20 cellular contexts compared by ENCODE assay signal in genomic region chr10:6047847-6048246, GRCh38. TPM values are rescaled to one million over a fixed set of nuclear protein-coding genes. Genes with fewer than 3 reads are reported as not detected.
DNase-seq lines count a peak whose midpoint lies in the region; ATAC-seq, FAIRE-seq and TF ChIP-seq lines count a peak whose summit lies in the region.
"Had no signal": no experiment of that assay in that cellular context is flagged by ENCODE, and none has a peak within 500 bp of the region (broad histone marks: within the 10 kb centered on the region; RNA-seq: fewer than 3 reads in every experiment).

No MANE protein-coding gene starts in this region.

- TF ChIP-seq POLR2A in GM12891 (IDR thresholded peaks at IDR 0.05; ENCODE audit: low read depth, low read length): no peak

- H3K4me1 Mint-ChIP-seq in activated CD4-positive, alpha-beta T cell treated with anti-CD3 and anti-CD28 coated beads for 36 hours: peaks cover 91% of the 10 kb centered on the region
- peaks cover 94% of the 10 kb centered on the region for H3K4me1 Mint-ChIP-seq in activated T-helper 1 cell treated with anti-CD3 and anti-CD28 coated beads, Interleukin-12 subunit alpha, Interleukin-12 subunit beta, Interleukin-2, Interleukin-4 antibody, amounts not matched to agents 30 ng/mL and 10 ng/mL and 1 ng/mL, durations not matched to agents 14 hours and 24 hours and 36 hours (ENCODE audit: low read depth)
- H3K4me1 Mint-ChIP-seq in naive B cell: peaks cover 70 to 88% (median 83%) of the 10 kb centered on the region in 3 donors

- H3K36me3 ChIP-seq in MG63: no peaks in the 10 kb centered on the region
- H3K36me3 ChIP-seq: BLaER1, heart left ventricle, thoracic aorta, WERI-Rb-1 had no signal

- no peak for ATAC-seq in activated CD4-positive, alpha-beta T cell treated with anti-CD3 and anti-CD28 coated beads for 36 hours
- ATAC-seq in naive B cell (ENCODE audit: low read depth in 2 of 2) (no peak), GM21447 (IDR thresholded peaks at IDR 0.05; ENCODE audit: unreplicated experiment) (no peak)
- ATAC-seq: heart left ventricle, Right ventricle myocardium inferior had no signal

- peaks cover 5% of the 10 kb centered on the region; the same call in 1 of the 2 replicates for H3K27me3 ChIP-seq in MG63
- H3K27me3 ChIP-seq: BLaER1, heart left ventricle had no signal

- FAIRE-seq in GM12891 (lab: Jason Lieb, UNC): peak; percentile 71

- POLR2A ChIA-PET in activated CD4-positive, alpha-beta T cell treated with anti-CD3 and anti-CD28 coated beads for 36 hours (lab: Charles Lee): interaction anchor here (1.0 kb wide), 1 partner anchor 10 kb away, joined by 4 read pairs; no protein-coding TSS in a partner anchor

- DNase-seq in activated CD4-positive, alpha-beta T cell treated with anti-CD3 and anti-CD28 coated beads for 36 hours: no peak
- DNase-seq in activated CD4-positive, alpha-beta T cell treated with anti-CD3 and anti-CD28 coated beads, Interleukin-2, amount 50 U/mL, for 4 hours: no peak
- DNase-seq in GM12891 (ENCODE audit: insufficient read length, low spot score): no peak
- DNase-seq in activated T-helper 1 cell treated with anti-CD3 and anti-CD28 coated beads, Interleukin-12 subunit alpha, Interleukin-12 subunit beta, Interleukin-2, Interleukin-4 antibody, amounts not matched to agents 30 ng/mL and 10 ng/mL and 1 ng/mL, durations not matched to agents 14 hours and 24 hours and 36 hours (ENCODE audit: low spot score): no peak
- no peak for DNase-seq in naive B cell
- no peak for DNase-seq in MG63
- no peak for DNase-seq in NCI-H128 (lab: John Stamatoyannopoulos, UW; ENCODE audit: unreplicated experiment)
- DNase-seq: aorta, immature natural killer cell, NCI-H1092, NCI-H2081 treated with DMSO at 0.1 percent for 48 hours, NCI-H526, WERI-Rb-1 had no signal

- peaks cover 90% of the 10 kb centered on the region for H3K36me3 Mint-ChIP-seq in activated CD4-positive, alpha-beta T cell treated with anti-CD3 and anti-CD28 coated beads for 36 hours (ENCODE audit: low read depth)
- H3K36me3 Mint-ChIP-seq in activated T-helper 1 cell treated with anti-CD3 and anti-CD28 coated beads, Interleukin-12 subunit alpha, Interleukin-12 subunit beta, Interleukin-2, Interleukin-4 antibody, amounts not matched to agents 30 ng/mL and 10 ng/mL and 1 ng/mL, durations not matched to agents 14 hours and 24 hours and 36 hours (ENCODE audit: low read depth): peaks cover 83% of the 10 kb centered on the region
- H3K36me3 Mint-ChIP-seq in naive B cell: no peaks in the 10 kb centered on the region

- H3K9me3 Mint-ChIP-seq in activated CD4-positive, alpha-beta T cell treated with anti-CD3 and anti-CD28 coated beads for 36 hours (ENCODE audit: low read depth): no peaks in the 10 kb centered on the region
- H3K9me3 Mint-ChIP-seq in activated T-helper 1 cell treated with anti-CD3 and anti-CD28 coated beads, Interleukin-12 subunit alpha, Interleukin-12 subunit beta, Interleukin-2, Interleukin-4 antibody, amounts not matched to agents 30 ng/mL and 10 ng/mL and 1 ng/mL, durations not matched to agents 14 hours and 24 hours and 36 hours: no peaks in the 10 kb centered on the region
- H3K9me3 Mint-ChIP-seq in naive B cell: no peaks in the 10 kb centered on the region
- H3K9me3 Mint-ChIP-seq: immature natural killer cell had no signal

- H3K27ac Mint-ChIP-seq in activated CD4-positive, alpha-beta T cell treated with anti-CD3 and anti-CD28 coated beads for 36 hours: peak overlapping the region; percentile 59
- H3K27ac Mint-ChIP-seq in activated T-helper 1 cell treated with anti-CD3 and anti-CD28 coated beads, Interleukin-12 subunit alpha, Interleukin-12 subunit beta, Interleukin-2, Interleukin-4 antibody, amounts not matched to agents 30 ng/mL and 10 ng/mL and 1 ng/mL, durations not matched to agents 14 hours and 24 hours and 36 hours: peak overlapping the region; percentile 69
- peak overlapping the region in 4 of 6 donors; percentile 29 to 99 (median 73) for H3K27ac Mint-ChIP-seq in naive B cell

- peak overlapping the region; percentile 81 for H3K4me3 Mint-ChIP-seq in activated CD4-positive, alpha-beta T cell treated with anti-CD3 and anti-CD28 coated beads for 36 hours
- H3K4me3 Mint-ChIP-seq in activated T-helper 1 cell treated with anti-CD3 and anti-CD28 coated beads, Interleukin-12 subunit alpha, Interleukin-12 subunit beta, Interleukin-2, Interleukin-4 antibody, amounts not matched to agents 30 ng/mL and 10 ng/mL and 1 ng/mL, durations not matched to agents 14 hours and 24 hours and 36 hours: peak overlapping the region; percentile 28
- H3K4me3 Mint-ChIP-seq in naive B cell: peak overlapping the region in 5 of 8 donors; percentile 24 to 58 (median 42)

- intact Hi-C loops in activated CD4-positive, alpha-beta T cell treated with anti-CD3 and anti-CD28 coated beads for 36 hours (cut with DNase I, micrococcal nuclease): no loop called here
- intact Hi-C loops in activated T-helper 1 cell treated with anti-CD3 and anti-CD28 coated beads, Interleukin-12 subunit alpha, Interleukin-12 subunit beta, Interleukin-2, Interleukin-4 antibody, amounts not matched to agents 30 ng/mL and 10 ng/mL and 1 ng/mL, durations not matched to agents 14 hours and 24 hours and 36 hours (cut with micrococcal nuclease): no loop called here

- H3K9me3 ChIP-seq in MG63: no peaks in the 10 kb centered on the region
- H3K9me3 ChIP-seq: BLaER1, heart left ventricle, thoracic aorta had no signal

- no peak overlapping the region for H3K4me3 ChIP-seq in MG63
- H3K4me3 ChIP-seq: BLaER1, heart left ventricle, thoracic aorta had no signal

- no peaks in the 10 kb centered on the region for H3K27me3 Mint-ChIP-seq in activated CD4-positive, alpha-beta T cell treated with anti-CD3 and anti-CD28 coated beads for 36 hours
- H3K27me3 Mint-ChIP-seq in activated T-helper 1 cell treated with anti-CD3 and anti-CD28 coated beads, Interleukin-12 subunit alpha, Interleukin-12 subunit beta, Interleukin-2, Interleukin-4 antibody, amounts not matched to agents 30 ng/mL and 10 ng/mL and 1 ng/mL, durations not matched to agents 14 hours and 24 hours and 36 hours (ENCODE audit: insufficient read depth): no peaks in the 10 kb centered on the region
- H3K27me3 Mint-ChIP-seq in naive B cell: no peaks in the 10 kb centered on the region

- CTCF ChIA-PET in activated CD4-positive, alpha-beta T cell treated with anti-CD3 and anti-CD28 coated beads for 36 hours (lab: Charles Lee): interaction anchor here (0.9 to 2.8 kb wide), 4 partner anchors 10 to 25 kb away, joined by 3 to 15 read pairs (median 4); no protein-coding TSS in a partner anchor

TF ChIP-seq in GM12891, 5 proteins besides CTCF, POLR2A, EP300 and RAD21:
- no peak for TF ChIP-seq SPI1 (IDR thresholded peaks at IDR 0.05; ENCODE audit: low read depth, low read length)

RNA-seq across cellular contexts. Expression of gene IL2RA, which starts 14.3 kb away (rescaled TPM):
- total RNA-seq in activated CD4-positive, alpha-beta T cell treated with anti-CD3 and anti-CD28 coated beads for 36 hours: 100 to 1,000 TPM; 659 to 980 TPM
- 5.0 TPM for polyA plus RNA-seq in GM12891 (2012; ENCODE audit: low read depth, missing spikeins)
- total RNA-seq in activated T-helper 1 cell treated with anti-CD3 and anti-CD28 coated beads, Interleukin-12 subunit alpha, Interleukin-12 subunit beta, Interleukin-2, Interleukin-4 antibody, amounts not matched to agents 30 ng/mL and 10 ng/mL and 1 ng/mL, durations not matched to agents 14 hours and 24 hours and 36 hours: 1,237 and 1,254 TPM in 2 replicates
- 1 to 10 TPM; 1.8 to 9.2 (median 4.7) TPM for polyA plus RNA-seq in naive B cell (ENCODE audit: low read depth in 6 of 6)
- total RNA-seq in MG63 (2014; rRNA removed; shearing (Covaris generic); ENCODE audit: low replicate concordance): not detected in 2 replicates
- total RNA-seq: A172, cerebellum had no signal

RNA-seq across cellular contexts. Expression of gene RBM17, which starts 41.0 kb away (rescaled TPM):
- 100 to 1,000 TPM; 206 to 246 TPM for total RNA-seq in activated CD4-positive, alpha-beta T cell treated with anti-CD3 and anti-CD28 coated beads for 36 hours
- polyA plus RNA-seq in GM12891 (2012; ENCODE audit: low read depth, missing spikeins): 90.1 TPM
- total RNA-seq in activated T-helper 1 cell treated with anti-CD3 and anti-CD28 coated beads, Interleukin-12 subunit alpha, Interleukin-12 subunit beta, Interleukin-2, Interleukin-4 antibody, amounts not matched to agents 30 ng/mL and 10 ng/mL and 1 ng/mL, durations not matched to agents 14 hours and 24 hours and 36 hours: 265 and 283 TPM in 2 replicates
- 100 to 1,000 TPM in 1 of 6 donors, 10 to 100 TPM in 5; 50.4 to 118 (median 89.6) TPM for polyA plus RNA-seq in naive B cell (ENCODE audit: low read depth in 6 of 6)
- 27.2 and 99.9 TPM in 2 replicates for total RNA-seq in MG63 (2014; rRNA removed; shearing (Covaris generic); ENCODE audit: low replicate concordance)

Comparison
In these comparisons a context has a peak if more than half of its experiments do, and no peak if none do; other contexts are left out.
1. H3K4me3 Mint-ChIP-seq: peak in every context shown above with its lines; median percentile 81 in activated CD4-positive, alpha-beta T cell treated with anti-CD3 and anti-CD28 coated beads for 36 hours; 42 in naive B cell; 28 in activated T-helper 1 cell treated with anti-CD3 and anti-CD28 coated beads, Interleukin-12 subunit alpha, Interleukin-12 subunit beta, Interleukin-2, Interleukin-4 antibody, amounts not matched to agents 30 ng/mL and 10 ng/mL and 1 ng/mL, durations not matched to agents 14 hours and 24 hours and 36 hours.
2. RNA of gene IL2RA, which starts 14.3 kb away (total RNA-seq): 1,237 to 1,254 TPM in activated T-helper 1 cell treated with anti-CD3 and anti-CD28 coated beads, Interleukin-12 subunit alpha, Interleukin-12 subunit beta, Interleukin-2, Interleukin-4 antibody, amounts not matched to agents 30 ng/mL and 10 ng/mL and 1 ng/mL, durations not matched to agents 14 hours and 24 hours and 36 hours and 659 to 980 TPM in activated CD4-positive, alpha-beta T cell treated with anti-CD3 and anti-CD28 coated beads for 36 hours; not detected in MG63; every median in the first group is over 100 times any median in the second.
3. Peak in every context shown above with its lines, with median percentiles within 50 percentile points of each other: H3K27ac Mint-ChIP-seq.